ENCODE assay signal across 1 cellular context in genomic region chr1:236120725-236121153, GRCh38.
TF ChIP-seq lines count a peak whose summit lies in the region.

No MANE protein-coding gene starts in this region.

TF ChIP-seq in SK-N-SH treated with all-trans-retinoic acid at 6 μM for 48 hours, 23 proteins besides CTCF, POLR2A, EP300 and RAD21 (continued from another document):
- TF ChIP-seq CREB5 (CRISPR knock-in tag; IDR thresholded peaks at IDR 0.05; ENCODE audit: low read depth), result no peak
- TF ChIP-seq CSRNP3 (CRISPR knock-in tag; IDR thresholded peaks at IDR 0.05), result no peak
- no peak for TF ChIP-seq SNAI2 (CRISPR knock-in tag; IDR thresholded peaks at IDR 0.05)
